ENCODE assay signal across 17 cellular contexts in the genomic region with DNA sequence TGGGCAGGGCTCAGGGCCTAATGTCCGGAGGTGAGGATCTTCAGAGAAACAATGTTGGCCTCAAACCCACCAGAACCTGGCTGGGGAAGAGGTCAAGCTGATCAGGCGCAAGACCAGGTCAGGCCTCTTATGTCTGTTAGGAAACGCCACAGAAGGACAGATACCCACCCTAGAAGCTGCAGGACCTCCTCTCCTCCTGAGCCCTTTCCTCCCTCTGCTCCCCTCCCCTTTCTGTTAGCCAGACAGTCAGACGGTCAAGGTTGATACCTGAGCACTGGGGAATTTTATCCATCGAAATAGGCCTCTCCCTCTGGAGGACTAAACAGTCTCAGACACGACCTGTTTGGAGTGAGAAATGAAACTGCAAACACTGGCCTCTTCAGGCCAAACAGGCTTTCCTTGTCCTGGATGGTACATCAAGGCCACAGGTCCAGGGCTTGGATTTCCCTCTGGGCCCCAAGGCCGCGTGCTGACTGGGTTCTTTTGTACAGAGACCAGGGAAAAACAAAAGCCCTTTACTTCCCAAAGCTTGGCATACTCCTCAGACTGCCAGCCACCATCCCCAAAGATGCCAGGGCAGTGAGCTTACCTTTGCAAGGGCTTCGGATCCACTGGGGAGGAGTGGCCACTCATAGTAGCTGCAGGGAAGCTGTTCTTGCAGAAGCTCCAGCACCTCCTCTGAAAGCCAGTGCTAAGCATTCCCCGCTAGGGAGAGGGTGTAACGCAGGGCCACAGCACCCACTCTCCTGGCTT.
DNase-seq lines count a peak whose midpoint lies in the region; ATAC-seq and TF ChIP-seq lines count a peak whose summit lies in the region.
"Had no signal": no experiment of that assay in that cellular context is flagged by ENCODE, and none has a peak within 500 bp of the region (broad histone marks: within the 10 kb centered on the region; RNA-seq: fewer than 3 reads in every experiment).

No MANE protein-coding gene starts in this region.

- H3K9me3 ChIP-seq in DND-41 (ENCODE audit: insufficient read depth, low read length, severe bottlenecking) = no peaks in the 10 kb centered on the region
- H3K9me3 ChIP-seq in HUES64 (ENCODE audit: insufficient read depth, low read depth, low read length) = no peaks in the 10 kb centered on the region
- H3K9me3 ChIP-seq in osteoblast (ENCODE audit: low read depth, low read length) = no peaks in the 10 kb centered on the region
- no peaks in the 10 kb centered on the region for H3K9me3 ChIP-seq in BE2C
- H3K9me3 ChIP-seq: HAP-1, Peyer's patch had no signal

- H2AFZ ChIP-seq in DND-41 (ENCODE audit: low read depth, low read length) (no peak overlapping the region), osteoblast (ENCODE audit: low read length) (no peak overlapping the region)

- peaks cover 2% of the 10 kb centered on the region; the same call in 1 of the 2 replicates for H4K20me1 ChIP-seq in DND-41 (ENCODE audit: insufficient read depth, low read length)
- no peaks in the 10 kb centered on the region for H4K20me1 ChIP-seq in osteoblast (ENCODE audit: insufficient read depth, low read length)

- no peak for DNase-seq in DND-41
- peak in 4 of 61 donors; percentile 15 to 28 (median 20) for DNase-seq in caudate nucleus (lab: John Stamatoyannopoulos, UW)
- peak; percentile 31 for DNase-seq in osteoblast (ENCODE audit: insufficient read length, low spot score, missing footprints)
- no peak for DNase-seq in NCI-H2081 (lab: John Stamatoyannopoulos, UW)
- DNase-seq in BE2C = no peak
- DNase-seq: activated B cell treated with CpG ODN at 0.5 μM for 24 hours; activated CD8-positive, alpha-beta memory T cell treated with anti-CD3 and anti-CD28 coated beads, Interleukin-2, amount 50 U/mL, for 48 hours; activated naive CD4-positive, alpha-beta T cell treated with anti-CD3 and anti-CD28 coated beads for 36 hours; foreskin melanocyte; NCI-H1436 treated with DMSO at 0.1 percent for 48 hours; SW 1271 had no signal

- no peaks in the 10 kb centered on the region for H3K27me3 ChIP-seq in DND-41 (ENCODE audit: insufficient read depth, low read length, poor library complexity)
- no peaks in the 10 kb centered on the region for H3K27me3 ChIP-seq in HUES64 (ENCODE audit: insufficient read depth, low read length)
- no peaks in the 10 kb centered on the region for H3K27me3 ChIP-seq in osteoblast (ENCODE audit: insufficient read depth, low read length)
- H3K27me3 ChIP-seq in BE2C = no peaks in the 10 kb centered on the region
- H3K27me3 ChIP-seq: Peyer's patch had no signal

- H3K4me3 ChIP-seq in DND-41 (ENCODE audit: low read depth in 1 of 2, low read length in 2 of 2) (no peak overlapping the region), HUES64 (ENCODE audit: low read length) (no peak overlapping the region), osteoblast (ENCODE audit: insufficient read depth, low read length) (no peak overlapping the region), BE2C (ENCODE audit: low read depth, low read length) (no peak overlapping the region)
- H3K4me3 ChIP-seq: HAP-1, Peyer's patch, smooth muscle cell had no signal

- TF ChIP-seq CTCF in DND-41 (IDR thresholded peaks at IDR 0.05; ENCODE audit: borderline replicate concordance, extremely low read depth, low read length, poor library complexity, severe bottlenecking) = no peak
- TF ChIP-seq CTCF in osteoblast (IDR thresholded peaks at IDR 0.05; ENCODE audit: extremely low read depth, low read depth, low read length) = no peak
- TF ChIP-seq CTCF in BE2C (IDR thresholded peaks at IDR 0.05; ENCODE audit: low read depth, low read length) = no peak

- H3K79me2 ChIP-seq in DND-41 (ENCODE audit: insufficient read depth, low read length) = peaks cover 73% of the 10 kb centered on the region
- H3K79me2 ChIP-seq in osteoblast (ENCODE audit: insufficient read depth, low read length) = no peaks in the 10 kb centered on the region

- no peak for ATAC-seq in DND-41 (ENCODE audit: insufficient read depth, low read depth)
- no peak for ATAC-seq in HG02588 (IDR thresholded peaks at IDR 0.05; ENCODE audit: unreplicated experiment)

- H3K4me2 ChIP-seq in DND-41 (ENCODE audit: insufficient read depth, low read length) (no peak overlapping the region), osteoblast (ENCODE audit: insufficient read depth, low read length) (no peak overlapping the region)
- H3K4me2 ChIP-seq: KMS-11, smooth muscle cell had no signal

- 86% methylated on average over 11 of the region's 11 CpGs for WGBS in HUES64

- H3K36me3 ChIP-seq in DND-41 (ENCODE audit: insufficient read depth, low read length) = peaks cover 75% of the 10 kb centered on the region
- H3K36me3 ChIP-seq in HUES64 (ENCODE audit: insufficient read depth, low read length) = no peaks in the 10 kb centered on the region
- no peaks in the 10 kb centered on the region for H3K36me3 ChIP-seq in osteoblast (ENCODE audit: insufficient read depth, low read length)
- H3K36me3 ChIP-seq in BE2C = peaks cover 3% of the 10 kb centered on the region; the same call in 1 of the 2 replicates
- H3K36me3 ChIP-seq: HAP-1, Peyer's patch had no signal

- H3K4me1 ChIP-seq in DND-41 (ENCODE audit: insufficient read depth, low read length) (peaks cover 35% of the 10 kb centered on the region), HUES64 (ENCODE audit: insufficient read depth, low read length) (peaks cover 47% of the 10 kb centered on the region), osteoblast (ENCODE audit: insufficient read depth, low read length) (no peaks in the 10 kb centered on the region), BE2C (peaks cover 36% of the 10 kb centered on the region)

- H3K27ac ChIP-seq in DND-41 (ENCODE audit: low read length) (peak overlapping the region; percentile 98), HUES64 (ENCODE audit: low read depth, low read length) (peak overlapping the region; percentile 53; the same call in 1 of the 2 replicates), caudate nucleus (ENCODE audit: low read depth, low read length) (peak overlapping the region; percentile 7), osteoblast (ENCODE audit: low read depth, low read length) (no peak overlapping the region)
- H3K27ac ChIP-seq: KMS-11, Peyer's patch had no signal

- H3K9ac ChIP-seq in DND-41 (ENCODE audit: low read depth, low read length) (no peak overlapping the region), HUES64 (ENCODE audit: low read depth, low read length) (no peak overlapping the region)
- H3K9ac ChIP-seq: KMS-11 had no signal
